ENCODE assay signal across 19 cellular contexts in the genomic region with DNA sequence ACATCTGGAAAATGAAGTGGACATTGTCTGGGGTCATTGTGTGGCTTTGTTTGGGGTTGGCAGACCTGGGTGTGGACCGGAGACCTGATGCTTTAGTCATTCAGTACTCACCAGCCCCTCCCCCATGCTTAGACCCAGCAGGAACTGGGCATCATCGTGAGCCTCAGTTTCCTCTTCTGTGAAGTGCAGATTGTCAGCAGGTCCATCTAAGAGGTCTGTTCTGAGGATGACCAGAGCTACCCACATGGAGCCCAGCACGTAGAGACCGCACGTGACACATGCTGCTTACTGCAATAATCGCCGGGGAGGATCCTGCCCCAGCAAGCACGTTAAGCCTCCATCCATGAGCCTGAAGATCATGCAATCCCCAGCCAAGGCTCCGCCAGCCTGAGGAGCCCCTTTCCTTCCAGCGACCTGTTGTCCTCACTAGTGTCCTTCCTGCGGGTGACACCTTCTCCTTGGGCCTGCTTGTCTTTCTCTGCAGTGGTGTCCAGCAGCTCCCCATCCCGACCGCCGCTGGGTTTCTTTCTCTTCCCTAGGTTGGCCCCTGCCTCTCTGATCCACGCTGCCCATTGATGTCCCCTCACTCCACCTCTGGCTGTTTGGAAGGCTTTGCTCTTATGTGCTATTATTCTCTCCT. TPM values are rescaled to one million over a fixed set of nuclear protein-coding genes. Genes with fewer than 3 reads are reported as not detected.
DNase-seq lines count a peak whose midpoint lies in the region; ATAC-seq and TF ChIP-seq lines count a peak whose summit lies in the region.
"Had no signal": no experiment of that assay in that cellular context is flagged by ENCODE, and none has a peak within 500 bp of the region (broad histone marks: within the 10 kb centered on the region; RNA-seq: fewer than 3 reads in every experiment).

No MANE protein-coding gene starts in this region.

- H2AFZ ChIP-seq in neuronal stem cell (ENCODE audit: low read length), result no peak overlapping the region
- H2AFZ ChIP-seq: GM23248 had no signal

- intact Hi-C loops in spleen (cut with DNase I; ENCODE audit: low total_unique reads), result no loop called here

- TF ChIP-seq CTCF in BE2C (IDR thresholded peaks at IDR 0.05; ENCODE audit: low read depth, low read length) (no peak), chondrocyte (IDR thresholded peaks at IDR 0.05) (no peak), spleen (IDR thresholded peaks at IDR 0.05 in 8 of 11, conservative IDR thresholded peaks at IDR 0.05 in 3 of 11) (no peak)

- WGBS in neuronal stem cell (ENCODE audit: extremely low coverage in 2 of 2, insufficient read length in 2 of 2, insufficient replicate concordance in 1 of 2), 2 donors, result no CpG with 5 or more reads among the region's 15 CpGs
- 86 to 92% (median 90%) methylated on average over 15 of the region's 15 CpGs for WGBS in spleen, 5 donors

- H3K4me1 ChIP-seq in BE2C (no peaks in the 10 kb centered on the region), neuronal stem cell (ENCODE audit: control insufficient read depth in 2 of 2, insufficient read depth in 1 of 2, low read depth in 1 of 2, low read length in 2 of 2) (no peaks in the 10 kb centered on the region), spleen (no peaks in the 10 kb centered on the region)

- H4K91ac ChIP-seq in neuronal stem cell (ENCODE audit: low read depth, low read length, poor library complexity), result no peak overlapping the region

- no peak overlapping the region for H2AK5ac ChIP-seq in neuronal stem cell (ENCODE audit: low read depth, low read length)

- no peak overlapping the region for H2BK120ac ChIP-seq in neuronal stem cell (ENCODE audit: low read depth, low read length)

- no peak overlapping the region for H2BK15ac ChIP-seq in neuronal stem cell (ENCODE audit: low read length)

- no peak overlapping the region for H3K18ac ChIP-seq in neuronal stem cell (ENCODE audit: low read length)

- H4K8ac ChIP-seq in neuronal stem cell (ENCODE audit: low read depth, low read length), result no peak overlapping the region

- H3K4me2 ChIP-seq in neuronal stem cell (ENCODE audit: insufficient read depth, low read length, poor library complexity, severe bottlenecking), result no peak overlapping the region

- H2BK12ac ChIP-seq in neuronal stem cell (ENCODE audit: low read length), result no peak overlapping the region

- peaks cover 10% of the 10 kb centered on the region for H3K27me3 Mint-ChIP-seq in chondrocyte (ENCODE audit: low read depth)

- H3K27ac Mint-ChIP-seq in chondrocyte (ENCODE audit: unreplicated experiment), result no peak overlapping the region
- H3K27ac Mint-ChIP-seq: CD4-positive, alpha-beta T cell had no signal

- H3K9me3 Mint-ChIP-seq in chondrocyte (ENCODE audit: low read depth), result peaks cover 8% of the 10 kb centered on the region
- H3K9me3 Mint-ChIP-seq: CD4-positive, alpha-beta T cell had no signal

- H2BK5ac ChIP-seq in neuronal stem cell (ENCODE audit: low read length), result no peak overlapping the region

- no peak for TF ChIP-seq POLR2A in spleen (IDR thresholded peaks at IDR 0.05)

- H3K36me3 Mint-ChIP-seq in chondrocyte (ENCODE audit: low read depth), result no peaks in the 10 kb centered on the region

- H3K9me3 ChIP-seq in BE2C (no peaks in the 10 kb centered on the region), neuronal stem cell (replicated peaks in 1 of 2; ENCODE audit: control insufficient read depth in 2 of 2, insufficient read depth in 1 of 2, low read depth in 1 of 2, low read length in 2 of 2) (peaks cover 5% of the 10 kb centered on the region in 2 donors), spleen (peaks cover 0 to 29% (median 15%) of the 10 kb centered on the region in 8 donors)

- no peak overlapping the region for H3K4me3 Mint-ChIP-seq in chondrocyte (ENCODE audit: unreplicated experiment)
- H3K4me3 Mint-ChIP-seq: CD4-positive, alpha-beta T cell had no signal

- H3K4me3 ChIP-seq in BE2C (ENCODE audit: low read depth, low read length) (no peak overlapping the region), neuronal stem cell (ENCODE audit: low read length in 2 of 2) (no peak overlapping the region), spleen (no peak overlapping the region)
- H3K4me3 ChIP-seq: GM12878, GM23248 had no signal

- no peak overlapping the region for H3K23ac ChIP-seq in neuronal stem cell (ENCODE audit: low read depth, low read length, poor library complexity)

- no peak overlapping the region for H3K27ac ChIP-seq in neuronal stem cell (replicated peaks; ENCODE audit: low read length)
- H3K27ac ChIP-seq in spleen, result no peak overlapping the region
- H3K27ac ChIP-seq: GM23248 had no signal

- no peak overlapping the region for H3K9ac ChIP-seq in neuronal stem cell (ENCODE audit: low read depth, low read length, poor library complexity)
- H3K9ac ChIP-seq: GM23248 had no signal

- H3K14ac ChIP-seq in neuronal stem cell (ENCODE audit: low read length), result peak overlapping the region; percentile 3

- no peaks in the 10 kb centered on the region for H3K79me1 ChIP-seq in neuronal stem cell (ENCODE audit: low read depth, low read length)

- peak; percentile 3 for DNase-seq in BE2C
- peak; percentile 72 for DNase-seq in chondrocyte (ENCODE audit: low spot score)
- DNase-seq in neuronal stem cell (ENCODE audit: low spot score), result no peak
- DNase-seq in spleen, result peak; percentile 54
- no peak for DNase-seq in amniotic stem cell (lab: John Stamatoyannopoulos, UW)
- no peak for DNase-seq in D341Med (ENCODE audit: low spot score)
- DNase-seq in HUDEP-2 (lab: John Stamatoyannopoulos, UW; ENCODE audit: unreplicated experiment in 76 of 76), result no peak
- DNase-seq: ACHN, C1 segment of cervical spinal cord, Calu3, DMS79, GM23248 had no signal

- H3K27me3 ChIP-seq in BE2C, result peaks cover 50% of the 10 kb centered on the region
- peaks cover 0 to 12% (median 0%) of the 10 kb centered on the region in 3 experiments for H3K27me3 ChIP-seq in neuronal stem cell (ENCODE audit: control insufficient read depth in 3 of 3, insufficient read depth in 3 of 3, low read depth in 1 of 3, low read length in 3 of 3)
- peaks cover 0 to 21% (median 0%) of the 10 kb centered on the region in 7 donors for H3K27me3 ChIP-seq in spleen (replicated peaks in 1 of 7)

- no peak for ATAC-seq in GM21515 (IDR thresholded peaks at IDR 0.05; ENCODE audit: unreplicated experiment)
- ATAC-seq: GM12878, HepG2 had no signal

- H3K36me3 ChIP-seq in BE2C (no peaks in the 10 kb centered on the region), neuronal stem cell (replicated peaks in 1 of 2; ENCODE audit: control insufficient read depth in 2 of 2, insufficient read depth in 2 of 2, low read length in 2 of 2) (no peaks in the 10 kb centered on the region), spleen (no peaks in the 10 kb centered on the region)

- no peak overlapping the region for H3K4ac ChIP-seq in neuronal stem cell (ENCODE audit: low read length)

- H3K4me1 Mint-ChIP-seq in chondrocyte (ENCODE audit: low read depth), result no peaks in the 10 kb centered on the region

RNA-seq across cellular contexts. Expression of a gene that starts 26.7 kb away (rescaled TPM):
- not detected for polyA plus RNA-seq in BE2C (2012; ENCODE audit: insufficient read depth, insufficient read length, low read depth)
- total RNA-seq in chondrocyte, result not detected in 3 replicates
- not detected for polyA plus RNA-seq in neuronal stem cell (2013, experiment 1 of 2)
- polyA plus RNA-seq in neuronal stem cell (2013, experiment 2 of 2), result 0.01 TPM
- total RNA-seq in spleen, result not detected
- under 1 TPM in 1 of 3 donors, not detected in 2; 0.05 TPM for polyA plus RNA-seq in spleen
- total RNA-seq: A172; Calu3; CD4-positive, alpha-beta T cell; G401; GM12878; GM23248; HepG2; HT1080 had no signal
- polyA plus RNA-seq: GM12878, GM23248, HepG2 had no signal

Comparison
In these comparisons a context has a peak if more than half of its experiments do, and no peak if none do; other contexts are left out.
1. DNase-seq: peak in BE2C (single experiment), chondrocyte (single experiment) and spleen (single experiment); none in neuronal stem cell (single experiment), amniotic stem cell (single experiment), D341Med (single experiment) and HUDEP-2 (0 of 76).